Comparison of ENCODE assay signal across 19 cellular contexts in genomic region chr9:132993511-132993939, GRCh38. TPM values are rescaled to one million over a fixed set of nuclear protein-coding genes. Genes with fewer than 3 reads are reported as not detected.
"Had no signal": no experiment of that assay in that cellular context is flagged by ENCODE, and none has a peak within 500 bp of the region (broad histone marks: within the 10 kb centered on the region; RNA-seq: fewer than 3 reads in every experiment).

No MANE protein-coding gene starts in this region.

- H3K9me3 Mint-ChIP-seq: mesothelial cell of epicardium; naive B cell; stimulated activated effector memory CD8-positive, alpha-beta T cell treated with anti-CD3 and anti-CD28 coated beads, Interleukin-12 subunit alpha, Interleukin-12 subunit beta, amount 100 ng/mL, for 72 hours had no signal

- H3K27ac ChIP-seq: brain microvascular endothelial cell, gastrocnemius medialis, heart right ventricle, neutrophil, tibial artery, vagina, VCaP had no signal

- DNase-seq: activated CD8-positive, alpha-beta memory T cell treated with anti-CD3 and anti-CD28 coated beads, Interleukin-2, amount 50 U/mL, for 4 hours; activated CD8-positive, alpha-beta T cell treated with anti-CD3 and anti-CD28 coated beads for 36 hours; activated gamma-delta T cell treated with Interleukin-2 at 50 U/mL for 16 hours; activated naive CD8-positive, alpha-beta T cell treated with anti-CD3 and anti-CD28 coated beads for 36 hours; activated T-cell treated with anti-CD3 and anti-CD28 coated beads, Interleukin-2, amount 50 U/mL, for 72 hours; brain microvascular endothelial cell; gastrocnemius medialis; heart right ventricle; islet precursor cell; naive B cell; small intestine; tibial artery had no signal

- H3K36me3 Mint-ChIP-seq: activated naive CD8-positive, alpha-beta T cell treated with anti-CD3 and anti-CD28 coated beads for 36 hours; mesothelial cell of epicardium; naive B cell; stimulated activated effector memory CD8-positive, alpha-beta T cell treated with anti-CD3 and anti-CD28 coated beads, Interleukin-12 subunit alpha, Interleukin-12 subunit beta, amount 100 ng/mL, for 72 hours had no signal

- H3K4me1 ChIP-seq: gastrocnemius medialis, heart right ventricle, tibial artery had no signal

- H3K4me3 Mint-ChIP-seq: activated CD8-positive, alpha-beta T cell treated with anti-CD3 and anti-CD28 coated beads for 36 hours; activated naive CD8-positive, alpha-beta T cell treated with anti-CD3 and anti-CD28 coated beads for 36 hours; mesothelial cell of epicardium; naive B cell; stimulated activated effector memory CD8-positive, alpha-beta T cell treated with anti-CD3 and anti-CD28 coated beads, Interleukin-12 subunit alpha, Interleukin-12 subunit beta, amount 100 ng/mL, for 72 hours; T-helper 2 cell treated with Interferon-gamma antibody and Interleukin-4, amounts not matched to agents 5 μg/mL and 100 μg/mL, for 36 hours had no signal

- H3K9me3 ChIP-seq: gastrocnemius medialis, heart right ventricle, neutrophil, tibial artery, vagina had no signal

- H3K4me3 ChIP-seq: gastrocnemius medialis, heart right ventricle, tibial artery, vagina had no signal

- ATAC-seq: activated CD8-positive, alpha-beta T cell treated with anti-CD3 and anti-CD28 coated beads for 36 hours; activated T-cell treated with anti-CD3 and anti-CD28 coated beads, Interleukin-2, amount 50 U/mL, for 72 hours; gastrocnemius medialis; heart right ventricle; stimulated activated effector memory CD8-positive, alpha-beta T cell treated with anti-CD3 and anti-CD28 coated beads, Interleukin-12 subunit alpha, Interleukin-12 subunit beta, amount 100 ng/mL, for 72 hours had no signal

- H3K27me3 ChIP-seq: vagina had no signal

- H3K36me3 ChIP-seq: brain microvascular endothelial cell, gastrocnemius medialis, heart right ventricle, neutrophil, tibial artery, vagina had no signal

- H3K27ac Mint-ChIP-seq: activated CD8-positive, alpha-beta T cell treated with anti-CD3 and anti-CD28 coated beads for 36 hours; activated naive CD8-positive, alpha-beta T cell treated with anti-CD3 and anti-CD28 coated beads for 36 hours; activated T-cell treated with anti-CD3 and anti-CD28 coated beads, Interleukin-2, amount 50 U/mL, for 72 hours; mesothelial cell of epicardium; T-helper 2 cell treated with Interferon-gamma antibody and Interleukin-4, amounts not matched to agents 5 μg/mL and 100 μg/mL, for 36 hours had no signal

RNA-seq across cellular contexts. Expression of gene GFI1B, which starts 15.0 kb away (rescaled TPM):
- total RNA-seq: activated CD8-positive, alpha-beta T cell treated with anti-CD3 and anti-CD28 coated beads for 36 hours; activated naive CD8-positive, alpha-beta T cell treated with anti-CD3 and anti-CD28 coated beads for 36 hours; dermis microvascular lymphatic vessel endothelial cell; gastrocnemius medialis; mesothelial cell of epicardium; vagina had no signal
